ENCODE assay signal across 13 cellular contexts in genomic region chr6:80527552-80528052, GRCh38.
DNase-seq lines count a peak whose midpoint lies in the region; ATAC-seq and TF ChIP-seq lines count a peak whose summit lies in the region.
"Had no signal": no experiment of that assay in that cellular context is flagged by ENCODE, and none has a peak within 500 bp of the region (broad histone marks: within the 10 kb centered on the region; RNA-seq: fewer than 3 reads in every experiment).

No MANE protein-coding gene starts in this region.

- no peaks in the 10 kb centered on the region for H3K9me3 ChIP-seq in upper lobe of left lung
- H3K9me3 ChIP-seq in naive thymus-derived CD4-positive, alpha-beta T cell (ENCODE audit: control insufficient read depth in 2 of 3, low read length in 3 of 3): no peaks in the 10 kb centered on the region
- H3K9me3 ChIP-seq: esophagus muscularis mucosa had no signal

- peaks cover 0 to 19% (median 0%) of the 10 kb centered on the region in 7 donors for H3K4me1 Mint-ChIP-seq in naive thymus-derived CD4-positive, alpha-beta T cell
- H3K4me1 Mint-ChIP-seq: central memory CD8-positive, alpha-beta T cell; stimulated activated naive B cell treated with anti-CD40 and anti-IgM and Interleukin-4, amounts not matched to agents 10 μg/mL and 1 μg/mL and 100 μg/mL, for 72 hours had no signal

- peaks cover 0 to 4% (median 0%) of the 10 kb centered on the region in 11 donors for H3K9me3 Mint-ChIP-seq in naive thymus-derived CD4-positive, alpha-beta T cell
- H3K9me3 Mint-ChIP-seq: stimulated activated naive B cell treated with anti-CD40 and anti-IgM and Interleukin-4, amounts not matched to agents 10 μg/mL and 1 μg/mL and 100 μg/mL, for 72 hours had no signal

- H3K27ac ChIP-seq in epithelial cell of prostate (no peak overlapping the region), upper lobe of left lung (peak overlapping the region; percentile 1 to 49 (median 36))
- H3K27ac ChIP-seq in naive thymus-derived CD4-positive, alpha-beta T cell (ENCODE audit: low read depth, low read length): no peak overlapping the region
- H3K27ac ChIP-seq: esophagus muscularis mucosa had no signal

- CTCF ChIA-PET in naive thymus-derived CD4-positive, alpha-beta T cell (lab: Charles Lee): no interaction called here

- peaks cover 3 to 22% (median 10%) of the 10 kb centered on the region in 5 donors for H3K27me3 Mint-ChIP-seq in naive thymus-derived CD4-positive, alpha-beta T cell
- H3K27me3 Mint-ChIP-seq: central memory CD8-positive, alpha-beta T cell; stimulated activated naive B cell treated with anti-CD40 and anti-IgM and Interleukin-4, amounts not matched to agents 10 μg/mL and 1 μg/mL and 100 μg/mL, for 72 hours had no signal

- ATAC-seq in upper lobe of left lung (ENCODE audit: low FRiP score in 2 of 2): peak; percentile 72 to 84
- ATAC-seq in naive thymus-derived CD4-positive, alpha-beta T cell: no peak
- ATAC-seq: stimulated activated naive B cell treated with anti-CD40 and anti-IgM and Interleukin-4, amounts not matched to agents 10 μg/mL and 1 μg/mL and 100 μg/mL, for 72 hours had no signal

- 49 to 59% methylated on average over 7 of the region's 7 CpGs for WGBS in upper lobe of left lung, 2 donors

- no peak for TF ChIP-seq POLR2A in upper lobe of left lung (IDR thresholded peaks at IDR 0.05)

- intact Hi-C loops in naive thymus-derived CD4-positive, alpha-beta T cell (cut with micrococcal nuclease): no loop called here

- H3K4me3 ChIP-seq in upper lobe of left lung: no peak overlapping the region
- H3K4me3 ChIP-seq in naive thymus-derived CD4-positive, alpha-beta T cell (ENCODE audit: low read length): no peak overlapping the region
- H3K4me3 ChIP-seq: esophagus muscularis mucosa had no signal

- H3K27me3 ChIP-seq in upper lobe of left lung: no peaks in the 10 kb centered on the region
- no peaks in the 10 kb centered on the region for H3K27me3 ChIP-seq in naive thymus-derived CD4-positive, alpha-beta T cell (ENCODE audit: control insufficient read depth in 2 of 2, insufficient read depth in 2 of 2, low read length in 2 of 2)
- H3K27me3 ChIP-seq: esophagus muscularis mucosa had no signal

- DNase-seq in DMS 273 (lab: John Stamatoyannopoulos, UW; ENCODE audit: unreplicated experiment) (peak; percentile 43), DMS 273 treated with DMSO at 0.1 percent for 48 hours (lab: John Stamatoyannopoulos, UW) (no peak), NCI-H510A (lab: John Stamatoyannopoulos, UW) (peak; percentile 42), epithelial cell of prostate (ENCODE audit: low read depth, low spot score) (peak; percentile 69), upper lobe of left lung (no peak)
- DNase-seq in stimulated activated CD4-positive, alpha-beta T cell treated with anti-CD3 and anti-CD28 coated beads, Interleukin-1b, Interleukin-23, amount 100 ng/mL, for 48 hours: no peak
- no peak for DNase-seq in activated CD4-positive, CD25-positive, alpha-beta regulatory T cell (lab: John Stamatoyannopoulos, UW)
- DNase-seq in naive thymus-derived CD4-positive, alpha-beta T cell: no peak
- DNase-seq: activated CD4-positive, alpha-beta T cell treated with anti-CD3 and anti-CD28 coated beads for 48 hours; activated effector memory CD4-positive, alpha-beta T cell treated with anti-CD3 and anti-CD28 coated beads, Interleukin-2, amount 50 U/mL, for 16 hours; stimulated activated naive B cell treated with anti-CD40 and anti-IgM and Interleukin-4, amounts not matched to agents 10 μg/mL and 1 μg/mL and 100 μg/mL, for 72 hours had no signal

- H3K27ac Mint-ChIP-seq in naive thymus-derived CD4-positive, alpha-beta T cell: no peak overlapping the region
- H3K27ac Mint-ChIP-seq: stimulated activated naive B cell treated with anti-CD40 and anti-IgM and Interleukin-4, amounts not matched to agents 10 μg/mL and 1 μg/mL and 100 μg/mL, for 72 hours had no signal

- peaks cover 0 to 4% (median 0%) of the 10 kb centered on the region in 5 donors for H3K36me3 Mint-ChIP-seq in naive thymus-derived CD4-positive, alpha-beta T cell
- H3K36me3 Mint-ChIP-seq: stimulated activated naive B cell treated with anti-CD40 and anti-IgM and Interleukin-4, amounts not matched to agents 10 μg/mL and 1 μg/mL and 100 μg/mL, for 72 hours had no signal

- H3K4me1 ChIP-seq in upper lobe of left lung: peaks cover 0 to 9% (median 3%) of the 10 kb centered on the region in 4 donors
- H3K4me1 ChIP-seq in naive thymus-derived CD4-positive, alpha-beta T cell (ENCODE audit: control insufficient read depth in 2 of 2, insufficient read depth in 2 of 2, low read length in 2 of 2): no peaks in the 10 kb centered on the region

- TF ChIP-seq CTCF in upper lobe of left lung (IDR thresholded peaks at IDR 0.05): no peak

- no peaks in the 10 kb centered on the region for H3K36me3 ChIP-seq in upper lobe of left lung
- H3K36me3 ChIP-seq in naive thymus-derived CD4-positive, alpha-beta T cell (ENCODE audit: control insufficient read depth in 2 of 3, insufficient read depth in 3 of 3, low read length in 3 of 3): no peaks in the 10 kb centered on the region
- H3K36me3 ChIP-seq: esophagus muscularis mucosa had no signal

- H3K4me3 Mint-ChIP-seq in naive thymus-derived CD4-positive, alpha-beta T cell: no peak overlapping the region
- H3K4me3 Mint-ChIP-seq: central memory CD8-positive, alpha-beta T cell; stimulated activated naive B cell treated with anti-CD40 and anti-IgM and Interleukin-4, amounts not matched to agents 10 μg/mL and 1 μg/mL and 100 μg/mL, for 72 hours had no signal

- peak in 1 of 4 donors; percentile 11 for TF ChIP-seq EP300 in upper lobe of left lung (IDR thresholded peaks at IDR 0.05)

- POLR2A ChIA-PET in naive thymus-derived CD4-positive, alpha-beta T cell (lab: Charles Lee): no interaction called here

Comparison
In these comparisons a context has a peak if more than half of its experiments do, and no peak if none do; other contexts are left out.
1. DNase-seq: peak in DMS 273 (single experiment), NCI-H510A (single experiment) and epithelial cell of prostate (single experiment); none in DMS 273 treated with DMSO at 0.1 percent for 48 hours (single experiment), upper lobe of left lung (0 of 2), stimulated activated CD4-positive, alpha-beta T cell treated with anti-CD3 and anti-CD28 coated beads, Interleukin-1b, Interleukin-23, amount 100 ng/mL, for 48 hours (single experiment), activated CD4-positive, CD25-positive, alpha-beta regulatory T cell (0 of 4) and naive thymus-derived CD4-positive, alpha-beta T cell (0 of 9).
2. H3K27ac ChIP-seq: peak in upper lobe of left lung (4 of 4); none in epithelial cell of prostate (single experiment) and naive thymus-derived CD4-positive, alpha-beta T cell (single experiment).